ENCODE assay signal across 10 cellular contexts in genomic region chr7:84196007-84196551, GRCh38. TPM values are rescaled to one million over a fixed set of nuclear protein-coding genes. Genes with fewer than 3 reads are reported as not detected.
DNase-seq lines count a peak whose midpoint lies in the region; ATAC-seq, FAIRE-seq and TF ChIP-seq lines count a peak whose summit lies in the region.
"Had no signal": no experiment of that assay in that cellular context is flagged by ENCODE, and none has a peak within 500 bp of the region (broad histone marks: within the 10 kb centered on the region; RNA-seq: fewer than 3 reads in every experiment).

No MANE protein-coding gene starts in this region.

- H3K27me3 ChIP-seq in GM23248 (replicated peaks; ENCODE audit: insufficient read depth): no peaks in the 10 kb centered on the region
- H3K27me3 ChIP-seq in small intestine (ENCODE audit: control insufficient read depth in 2 of 2, insufficient read depth in 2 of 2, low read length in 2 of 2): no peaks in the 10 kb centered on the region

- H3K27ac ChIP-seq in GM23248: peak overlapping the region; percentile 47
- peak overlapping the region; percentile 52 for H3K27ac ChIP-seq in SK-N-MC
- H3K27ac ChIP-seq in small intestine (ENCODE audit: low read depth in 1 of 2, low read length in 1 of 2): no peak overlapping the region

- no peaks in the 10 kb centered on the region for H3K9me2 ChIP-seq in GM23248 (ENCODE audit: insufficient read depth)

- no peaks in the 10 kb centered on the region for H4K20me1 ChIP-seq in GM23248 (ENCODE audit: insufficient read depth)

- H3F3A ChIP-seq in GM23248 (ENCODE audit: insufficient read depth): peaks cover 25% of the 10 kb centered on the region; the same call in 1 of the 2 replicates

- peaks cover 46% of the 10 kb centered on the region for H3K79me2 ChIP-seq in GM23248 (ENCODE audit: insufficient read depth)

- no peak for ATAC-seq in HG02884 (IDR thresholded peaks at IDR 0.05; ENCODE audit: unreplicated experiment)

- TF ChIP-seq CTCF in glutamatergic neuron (IDR thresholded peaks at IDR 0.05; ENCODE audit: partially characterized antibody, unreplicated experiment): no peak

- in situ Hi-C loops in GM23248 (cut with MboI): loop anchor here (10.0 kb wide), 1 partner anchor 829 kb away; no protein-coding TSS in a partner anchor

- H3K9me3 ChIP-seq in GM23248 (ENCODE audit: low read depth) (no peaks in the 10 kb centered on the region), SK-N-MC (ENCODE audit: low read depth, low read length) (no peaks in the 10 kb centered on the region), small intestine (ENCODE audit: control insufficient read depth, low read depth) (no peaks in the 10 kb centered on the region)

- H3K4me3 ChIP-seq in GM23248 (peak overlapping the region; percentile 92), SK-N-MC (peak overlapping the region; percentile 84), small intestine (ENCODE audit: low read depth in 1 of 2, low read length in 2 of 2) (no peak overlapping the region)

- WGBS in GM23248 (ENCODE audit: low coverage in 1 of 2, low lambda C conversion rate in 2 of 2, missing lambda C conversion rate in 2 of 2), 2 experiments: 0 to 7% methylated on average over 3 to 4 of the region's 4 CpGs
- WGBS in small intestine, 3 donors: 51 to 63% (median 63%) methylated on average over 4 of the region's 4 CpGs

- H3K4me1 ChIP-seq in GM23248 (ENCODE audit: insufficient read depth) (peaks cover 34% of the 10 kb centered on the region), small intestine (ENCODE audit: control insufficient read depth in 2 of 2, insufficient read depth in 1 of 2, low read depth in 1 of 2, low read length in 1 of 2) (no peaks in the 10 kb centered on the region)

- H3K36me3 ChIP-seq in GM23248 (ENCODE audit: low read depth) (no peaks in the 10 kb centered on the region), SK-N-MC (ENCODE audit: insufficient read depth, low read length) (no peaks in the 10 kb centered on the region), small intestine (ENCODE audit: control insufficient read depth in 2 of 2, insufficient read depth in 2 of 2, low read length in 2 of 2) (no peaks in the 10 kb centered on the region)

- no peak overlapping the region for H3K27ac Mint-ChIP-seq in glutamatergic neuron (ENCODE audit: unreplicated experiment)

- peaks cover 2% of the 10 kb centered on the region for H3K27me3 Mint-ChIP-seq in glutamatergic neuron (ENCODE audit: unreplicated experiment)

- peak overlapping the region; percentile 91 for H2AFZ ChIP-seq in GM23248

- H3K36me3 Mint-ChIP-seq in glutamatergic neuron (ENCODE audit: unreplicated experiment): no peaks in the 10 kb centered on the region

- peaks cover 29% of the 10 kb centered on the region for H3K4me1 Mint-ChIP-seq in glutamatergic neuron (ENCODE audit: low read depth, unreplicated experiment)

- peak overlapping the region; percentile 95 for H3K4me3 Mint-ChIP-seq in glutamatergic neuron (ENCODE audit: unreplicated experiment)

- DNase-seq in GM23248 (peak; percentile 72), SK-N-MC (ENCODE audit: low read depth, low spot score) (no peak), glutamatergic neuron (no peak), renal cortical epithelial cell (ENCODE audit: low read depth) (peak; percentile 30), small intestine (no peak), HK-2 (ENCODE audit: unreplicated experiment) (no peak), NCI-H524 (lab: John Stamatoyannopoulos, UW) (no peak)
- DNase-seq: SW 1271 had no signal

- peaks cover 6% of the 10 kb centered on the region for H3K9me3 Mint-ChIP-seq in glutamatergic neuron (ENCODE audit: unreplicated experiment)

- H3K4me2 ChIP-seq in GM23248 (ENCODE audit: unreplicated experiment): peak overlapping the region; percentile 90

- H3K9ac ChIP-seq in GM23248: peak overlapping the region; percentile 81
- H3K9ac ChIP-seq in SK-N-MC (ENCODE audit: insufficient read length): no peak overlapping the region

- no peak for FAIRE-seq in small intestine (lab: Jason Lieb, UNC)
- FAIRE-seq: urothelium cell line had no signal

RNA-seq across cellular contexts. Expression of gene SEMA3A, which starts 1.5 kb away (rescaled TPM):
- total RNA-seq in GM23248 (2014; rRNA removed; shearing (Covaris generic)): 36.5 and 48.4 TPM in 2 replicates
- polyA plus RNA-seq in GM23248 (2016; fragmentation: Nextera tagmentation; extraction: Ambion mirVana): 24.5 and 25.3 TPM in 2 replicates
- total RNA-seq in glutamatergic neuron (ENCODE audit: unreplicated experiment): 16.3 TPM
- total RNA-seq in renal cortical epithelial cell: 7.1 and 16.0 TPM in 2 replicates
- 1 to 10 TPM in 1 of 3 donors, not detected in 2; 2.4 TPM for polyA plus RNA-seq in small intestine

Comparison
In these comparisons a context has a peak if more than half of its experiments do, and no peak if none do; other contexts are left out.
1. DNase-seq: peak in GM23248 (single experiment) and renal cortical epithelial cell (single experiment); none in SK-N-MC (single experiment), glutamatergic neuron (single experiment), small intestine (single experiment), HK-2 (single experiment) and NCI-H524 (0 of 2).
2. H3K27ac ChIP-seq: peak in GM23248 (single experiment) and SK-N-MC (single experiment); none in small intestine (0 of 2).
3. H3K4me3 ChIP-seq: peak in GM23248 (single experiment) and SK-N-MC (single experiment); none in small intestine (0 of 2).